In genomic region chr13:43303040-43303729, GRCh38 we compare ENCODE assay signal across 9 cellular contexts.
DNase-seq lines count a peak whose midpoint lies in the region; ATAC-seq and TF ChIP-seq lines count a peak whose summit lies in the region.
"Had no signal": no experiment of that assay in that cellular context is flagged by ENCODE, and none has a peak within 500 bp of the region (broad histone marks: within the 10 kb centered on the region; RNA-seq: fewer than 3 reads in every experiment).

No MANE protein-coding gene starts in this region.

- H3K27ac Mint-ChIP-seq in nephron progenitor cell, result no peak overlapping the region

- H3K9me3 Mint-ChIP-seq in nephron progenitor cell, result no peaks in the 10 kb centered on the region
- H3K9me3 Mint-ChIP-seq: central memory CD8-positive, alpha-beta T cell had no signal

- H3K4me3 ChIP-seq in esophagus muscularis mucosa, result no peak overlapping the region

- H3K4me1 ChIP-seq in esophagus muscularis mucosa, result peaks cover 16 to 57% (median 37%) of the 10 kb centered on the region in 4 donors

- H3K4me3 Mint-ChIP-seq in nephron progenitor cell, result no peak overlapping the region
- H3K4me3 Mint-ChIP-seq: central memory CD8-positive, alpha-beta T cell had no signal

- intact Hi-C loops in esophagus muscularis mucosa (cut with DNase I), result loop anchor here (5.0 kb wide), 1 partner anchor 484 kb away; the partner anchor contains the start of gene ENOX1

- peaks cover 52% of the 10 kb centered on the region for H3K4me1 Mint-ChIP-seq in nephron progenitor cell
- H3K4me1 Mint-ChIP-seq: central memory CD8-positive, alpha-beta T cell had no signal

- no peaks in the 10 kb centered on the region for H3K36me3 ChIP-seq in esophagus muscularis mucosa

- ATAC-seq in HG03571 (IDR thresholded peaks at IDR 0.05; ENCODE audit: unreplicated experiment) (peak; percentile 43), HG03378 (IDR thresholded peaks at IDR 0.05; ENCODE audit: unreplicated experiment) (no peak), GM21526 (IDR thresholded peaks at IDR 0.05; ENCODE audit: low FRiP score, unreplicated experiment) (no peak)

- TF ChIP-seq EP300 in esophagus muscularis mucosa (IDR thresholded peaks at IDR 0.05), result no peak

- peak; percentile 7 for DNase-seq in stimulated activated CD4-positive, alpha-beta T cell treated with anti-CD3 and anti-CD28 coated beads, Interleukin-15, amount 100 ng/mL, for 24 hours
- no peak for DNase-seq in stimulated activated CD4-positive, alpha-beta T cell treated with anti-CD3 and anti-CD28 coated beads, Interleukin-4, amount 100 ng/mL, for 4 hours
- peak; percentile 70 for DNase-seq in RPMI8226
- no peak for DNase-seq in esophagus muscularis mucosa (ENCODE audit: extremely low spot score)
- DNase-seq in nephron progenitor cell, result peak; percentile 44

- peaks cover 16% of the 10 kb centered on the region for H3K27me3 Mint-ChIP-seq in nephron progenitor cell (ENCODE audit: low read depth, poor library complexity)

- no peaks in the 10 kb centered on the region for H3K36me3 Mint-ChIP-seq in nephron progenitor cell (ENCODE audit: low read depth)

- peak; percentile 34 to 65 (median 62) for TF ChIP-seq CTCF in esophagus muscularis mucosa (IDR thresholded peaks at IDR 0.05)
- TF ChIP-seq CTCF in nephron progenitor cell (IDR thresholded peaks at IDR 0.05), result peak; percentile 56

- TF ChIP-seq POLR2A in esophagus muscularis mucosa (IDR thresholded peaks at IDR 0.05; ENCODE audit: low read depth), result no peak

- peak overlapping the region; percentile 46 to 67 (median 64) for H3K27ac ChIP-seq in esophagus muscularis mucosa (replicated peaks in 1 of 4)

- 22% methylated on average over 5 of the region's 5 CpGs for WGBS in esophagus muscularis mucosa

- H3K27me3 ChIP-seq in esophagus muscularis mucosa, result no peaks in the 10 kb centered on the region

- H3K9me3 ChIP-seq in esophagus muscularis mucosa, result no peaks in the 10 kb centered on the region

Comparison
In these comparisons a context has a peak if more than half of its experiments do, and no peak if none do; other contexts are left out.
1. DNase-seq: peak in stimulated activated CD4-positive, alpha-beta T cell treated with anti-CD3 and anti-CD28 coated beads, Interleukin-15, amount 100 ng/mL, for 24 hours (single experiment), RPMI8226 (single experiment) and nephron progenitor cell (single experiment); none in stimulated activated CD4-positive, alpha-beta T cell treated with anti-CD3 and anti-CD28 coated beads, Interleukin-4, amount 100 ng/mL, for 4 hours (0 of 2) and esophagus muscularis mucosa (single experiment).